ENCODE assay signal across 1 cellular context in genomic region chr11:8242480-8243280, GRCh38.
TF ChIP-seq lines count a peak whose summit lies in the region.

No MANE protein-coding gene starts in this region.

TF ChIP-seq in GM23338, 12 proteins besides CTCF, POLR2A, EP300 and RAD21:
- no peak for TF ChIP-seq NANOG (IDR thresholded peaks at IDR 0.05; ENCODE audit: borderline replicate concordance)
- no peak for TF ChIP-seq REST (IDR thresholded peaks at IDR 0.05; ENCODE audit: unreplicated experiment)
- no peak for TF ChIP-seq EZH2 (IDR thresholded peaks at IDR 0.05; ENCODE audit: low read depth, unreplicated experiment)
- no peak for TF ChIP-seq ETS1 (IDR thresholded peaks at IDR 0.05)
- no peak for TF ChIP-seq CREB1 (CRISPR knock-in tag; IDR thresholded peaks at IDR 0.05; ENCODE audit: low read depth)
- TF ChIP-seq ZNF114 (CRISPR knock-in tag; IDR thresholded peaks at IDR 0.05): no peak
- no peak for TF ChIP-seq POLR2AphosphoS5 (IDR thresholded peaks at IDR 0.05; ENCODE audit: low read depth)
- no peak for TF ChIP-seq STAT1 (IDR thresholded peaks at IDR 0.05; ENCODE audit: unreplicated experiment)
- no peak for TF ChIP-seq ZNF462 (CRISPR knock-in tag; IDR thresholded peaks at IDR 0.05)
- TF ChIP-seq EZH2phosphoT487 (IDR thresholded peaks at IDR 0.05; ENCODE audit: unreplicated experiment): no peak
- TF ChIP-seq ZNF331 (CRISPR knock-in tag; IDR thresholded peaks at IDR 0.05; ENCODE audit: low read depth): no peak
- TF ChIP-seq JUNB (IDR thresholded peaks at IDR 0.05; ENCODE audit: unreplicated experiment): no peak
